ENCODE assay signal across 17 cellular contexts in genomic region chr11:108886608-108887007, GRCh38.
A peak's percentile ranks its signal among the peaks of the same experiment; 100 is the strongest.
DNase-seq lines count a peak whose midpoint lies in the region; ATAC-seq and TF ChIP-seq lines count a peak whose summit lies in the region.
"Had no signal": no experiment of that assay in that cellular context is flagged by ENCODE, and none has a peak within 500 bp of the region (broad histone marks: within the 10 kb centered on the region; RNA-seq: fewer than 3 reads in every experiment).

No MANE protein-coding gene starts in this region.

- ATAC-seq in SK-N-SH treated with all-trans-retinoic acid at 6 μM for 48 hours (peak; percentile 66), Right ventricle myocardium inferior (no peak), HG02884 (IDR thresholded peaks at IDR 0.05; ENCODE audit: unreplicated experiment) (no peak)

- H3K27me3 ChIP-seq in ACC112 (ENCODE audit: insufficient read depth, low read length), result no peaks in the 10 kb centered on the region
- H3K27me3 ChIP-seq: BE2C, right atrium auricular region had no signal

- no peak for TF ChIP-seq POLR2A in erythroblast (IDR thresholded peaks at IDR 0.05; ENCODE audit: low read length)

- intact Hi-C loops in Right ventricle myocardium inferior (cut with DNase I), result no loop called here

- H2AFZ ChIP-seq in ACC112 (ENCODE audit: low read length, unreplicated experiment), result peak overlapping the region; percentile 40

- H3K36me3 ChIP-seq in ACC112 (ENCODE audit: insufficient read depth, low read length), result no peaks in the 10 kb centered on the region
- H3K36me3 ChIP-seq: BE2C, right atrium auricular region had no signal

- TF ChIP-seq CTCF in fibroblast of the aortic adventitia (IDR thresholded peaks at IDR 0.05; ENCODE audit: insufficient read depth, low read length), result no peak

- H3K79me2 ChIP-seq in ACC112 (ENCODE audit: control insufficient read depth, insufficient read depth, low read length, unreplicated experiment), result no peaks in the 10 kb centered on the region

- H3K4me1 ChIP-seq in ACC112 (ENCODE audit: control insufficient read depth, insufficient read depth, low read length, unreplicated experiment), result peaks cover 29% of the 10 kb centered on the region
- H3K4me1 ChIP-seq: right atrium auricular region had no signal

- DNase-seq in H4 (ENCODE audit: low spot score), result peak; percentile 44
- DNase-seq in fibroblast of the aortic adventitia (ENCODE audit: low read depth), result peak; percentile 48
- DNase-seq in erythroblast (lab: John Stamatoyannopoulos, UW), result no peak
- no peak for DNase-seq in caudate nucleus (lab: John Stamatoyannopoulos, UW)
- DNase-seq in Right ventricle myocardium inferior (ENCODE audit: missing footprints), result no peak
- DNase-seq: activated CD8-positive, alpha-beta memory T cell treated with anti-CD3 and anti-CD28 coated beads, Interleukin-2, amount 50 U/mL, for 4 hours; BE2C; naive B cell; NCI-H1417; NCI-H510A; Right ventricle myocardium superior; stimulated activated CD4-positive, alpha-beta T cell treated with anti-CD3 and anti-CD28 coated beads, Interleukin-4, amount 100 ng/mL, for 4 hours had no signal

- peak overlapping the region; percentile 33; the same call in 1 of the 2 replicates for H3K4me3 ChIP-seq in ACC112 (ENCODE audit: low read depth, low read length)
- H3K4me3 ChIP-seq in fibroblast of the aortic adventitia (ENCODE audit: low read depth, low read length), result no peak overlapping the region
- H3K4me3 ChIP-seq: right atrium auricular region had no signal

- H3K27ac ChIP-seq in ACC112 (ENCODE audit: low read depth, low read length), result peak overlapping the region; percentile 85
- no peak overlapping the region for H3K27ac ChIP-seq in caudate nucleus (ENCODE audit: low read depth, low read length)
- H3K27ac ChIP-seq: right atrium auricular region, VCaP had no signal

TF ChIP-seq in SK-N-SH treated with all-trans-retinoic acid at 6 μM for 48 hours, 23 proteins besides CTCF, POLR2A, EP300 and RAD21:
- TF ChIP-seq ZC3H10 (CRISPR knock-in tag; IDR thresholded peaks at IDR 0.05) (no peak), ZFP30 (CRISPR knock-in tag; IDR thresholded peaks at IDR 0.05) (no peak), CSDC2 (CRISPR knock-in tag; IDR thresholded peaks at IDR 0.05) (no peak), BACH2 (CRISPR knock-in tag; IDR thresholded peaks at IDR 0.05; ENCODE audit: borderline replicate concordance) (no peak), PATZ1 (CRISPR knock-in tag; IDR thresholded peaks at IDR 0.05; ENCODE audit: borderline replicate concordance) (no peak), OSR1 (CRISPR knock-in tag; IDR thresholded peaks at IDR 0.05) (no peak), PPARA (CRISPR knock-in tag; IDR thresholded peaks at IDR 0.05; ENCODE audit: borderline replicate concordance) (no peak), ISL1 (CRISPR knock-in tag; IDR thresholded peaks at IDR 0.05) (no peak), ARNTL (CRISPR knock-in tag; IDR thresholded peaks at IDR 0.05; ENCODE audit: borderline replicate concordance, low read depth) (no peak), RARB (CRISPR knock-in tag; IDR thresholded peaks at IDR 0.05) (no peak)
- TF ChIP-seq, protein P1, sequence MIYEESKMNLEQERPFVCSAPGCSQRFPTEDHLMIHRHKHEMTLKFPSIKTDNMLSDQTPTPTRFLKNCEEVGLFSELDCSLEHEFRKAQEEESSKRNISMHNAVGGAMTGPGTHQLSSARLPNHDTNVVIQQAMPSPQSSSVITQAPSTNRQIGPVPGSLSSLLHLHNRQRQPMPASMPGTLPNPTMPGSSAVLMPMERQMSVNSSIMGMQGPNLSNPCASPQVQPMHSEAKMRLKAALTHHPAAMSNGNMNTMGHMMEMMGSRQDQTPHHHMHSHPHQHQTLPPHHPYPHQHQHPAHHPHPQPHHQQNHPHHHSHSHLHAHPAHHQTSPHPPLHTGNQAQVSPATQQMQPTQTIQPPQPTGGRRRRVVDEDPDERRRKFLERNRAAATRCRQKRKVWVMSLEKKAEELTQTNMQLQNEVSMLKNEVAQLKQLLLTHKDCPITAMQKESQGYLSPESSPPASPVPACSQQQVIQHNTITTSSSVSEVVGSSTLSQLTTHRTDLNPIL (CRISPR knock-in tag; IDR thresholded peaks at IDR 0.05; ENCODE audit: low read depth), result no peak
- TF ChIP-seq, protein P2, sequence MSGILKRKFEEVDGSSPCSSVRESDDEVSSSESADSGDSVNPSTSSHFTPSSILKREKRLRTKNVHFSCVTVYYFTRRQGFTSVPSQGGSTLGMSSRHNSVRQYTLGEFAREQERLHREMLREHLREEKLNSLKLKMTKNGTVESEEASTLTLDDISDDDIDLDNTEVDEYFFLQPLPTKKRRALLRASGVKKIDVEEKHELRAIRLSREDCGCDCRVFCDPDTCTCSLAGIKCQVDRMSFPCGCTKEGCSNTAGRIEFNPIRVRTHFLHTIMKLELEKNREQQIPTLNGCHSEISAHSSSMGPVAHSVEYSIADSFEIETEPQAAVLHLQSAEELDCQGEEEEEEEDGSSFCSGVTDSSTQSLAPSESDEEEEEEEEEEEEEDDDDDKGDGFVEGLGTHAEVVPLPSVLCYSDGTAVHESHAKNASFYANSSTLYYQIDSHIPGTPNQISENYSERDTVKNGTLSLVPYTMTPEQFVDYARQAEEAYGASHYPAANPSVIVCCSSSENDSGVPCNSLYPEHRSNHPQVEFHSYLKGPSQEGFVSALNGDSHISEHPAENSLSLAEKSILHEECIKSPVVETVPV (CRISPR knock-in tag; IDR thresholded peaks at IDR 0.05), result no peak

Comparison
In these comparisons a context has a peak if more than half of its experiments do, and no peak if none do; other contexts are left out.
1. DNase-seq: peak in H4 (single experiment) and fibroblast of the aortic adventitia (single experiment); none in erythroblast (0 of 2), caudate nucleus (0 of 61) and Right ventricle myocardium inferior (single experiment).